15 cellular contexts compared by ENCODE assay signal in the genomic region with DNA sequence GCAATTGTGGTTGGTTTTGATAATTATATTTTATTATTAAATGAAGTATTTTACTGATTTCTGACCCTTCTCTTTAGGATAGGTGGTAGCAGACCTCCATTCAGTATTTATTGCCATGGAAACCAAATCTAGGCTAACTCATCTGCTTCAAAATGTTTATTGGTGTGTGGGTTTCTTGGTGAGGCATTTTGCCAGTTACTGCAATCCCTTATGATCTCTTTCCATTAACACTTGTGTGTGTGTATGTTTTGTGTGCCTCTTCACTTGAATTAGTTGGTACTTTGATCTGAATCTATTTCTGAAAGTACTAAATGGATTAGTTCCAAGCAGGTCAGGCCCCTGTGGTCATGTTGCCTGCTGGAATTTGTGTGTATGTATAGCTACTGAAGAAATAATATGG.
A peak's percentile ranks its signal among the peaks of the same experiment; 100 is the strongest.
DNase-seq lines count a peak whose midpoint lies in the region; TF ChIP-seq lines count a peak whose summit lies in the region.
"Had no signal": no experiment of that assay in that cellular context is flagged by ENCODE, and none has a peak within 500 bp of the region (broad histone marks: within the 10 kb centered on the region; RNA-seq: fewer than 3 reads in every experiment).

No MANE protein-coding gene starts in this region.

- peak; percentile 10 for DNase-seq in DMS79 treated with DMSO at 0.1 percent for 48 hours (lab: John Stamatoyannopoulos, UW)
- no peak for DNase-seq in DMS79 (lab: John Stamatoyannopoulos, UW)
- peak; percentile 38 for DNase-seq in astrocyte of the cerebellum (ENCODE audit: low read depth)
- DNase-seq in glomerular visceral epithelial cell (ENCODE audit: extremely low spot score) = peak; percentile 21
- peak; percentile 27 for DNase-seq in renal cortical epithelial cell (ENCODE audit: low read depth)
- DNase-seq in esophagus muscularis mucosa (ENCODE audit: extremely low spot score) = no peak
- DNase-seq in LoVo (ENCODE audit: low spot score) = no peak
- no peak for DNase-seq in SKM-1 (lab: John Stamatoyannopoulos, UW; ENCODE audit: unreplicated experiment)
- DNase-seq: AML-193; Caco-2; CD8-positive, alpha-beta memory T cell; GM23248; H7 had no signal

- in situ Hi-C loops in astrocyte of the cerebellum (cut with HindIII; ENCODE audit: low sequenced_read_pairs) = no loop called here

- TF ChIP-seq CTCF in astrocyte of the cerebellum (IDR thresholded peaks at IDR 0.05; ENCODE audit: low read depth, low read length, missing control alignments) (no peak), esophagus muscularis mucosa (IDR thresholded peaks at IDR 0.05) (no peak)

- intact Hi-C loops in esophagus muscularis mucosa (cut with DNase I) = no loop called here

- H3K4me3 ChIP-seq in astrocyte of the cerebellum (ENCODE audit: low read depth, low read length) (no peak overlapping the region), esophagus muscularis mucosa (no peak overlapping the region)
- H3K4me3 ChIP-seq: BLaER1, GM23248 had no signal

- H3K4me1 ChIP-seq in esophagus muscularis mucosa = no peaks in the 10 kb centered on the region
- H3K4me1 ChIP-seq: BLaER1, Caco-2 had no signal

- no peaks in the 10 kb centered on the region for H3K9me3 ChIP-seq in esophagus muscularis mucosa
- H3K9me3 ChIP-seq: BLaER1, Caco-2 had no signal

- H3K27me3 ChIP-seq in esophagus muscularis mucosa = no peaks in the 10 kb centered on the region
- H3K27me3 ChIP-seq: BLaER1 had no signal

- no peak for TF ChIP-seq POLR2A in esophagus muscularis mucosa (IDR thresholded peaks at IDR 0.05; ENCODE audit: low read depth)

- no peaks in the 10 kb centered on the region for H3K36me3 ChIP-seq in esophagus muscularis mucosa
- H3K36me3 ChIP-seq: BLaER1 had no signal

- no peak for TF ChIP-seq EP300 in esophagus muscularis mucosa (IDR thresholded peaks at IDR 0.05)

- H3K27ac ChIP-seq in esophagus muscularis mucosa (replicated peaks in 1 of 4) = no peak overlapping the region
- H3K27ac ChIP-seq: 22Rv1, BLaER1, GM23248 had no signal

Comparison
In these comparisons a context has a peak if more than half of its experiments do, and no peak if none do; other contexts are left out.
1. DNase-seq: peak in DMS79 treated with DMSO at 0.1 percent for 48 hours (single experiment), astrocyte of the cerebellum (single experiment), glomerular visceral epithelial cell (single experiment) and renal cortical epithelial cell (single experiment); none in DMS79 (single experiment), esophagus muscularis mucosa (single experiment), LoVo (single experiment) and SKM-1 (single experiment).